Comparison of ENCODE assay signal across 14 cellular contexts in genomic region chr20:10662661-10663458, GRCh38. TPM values are rescaled to one million over a fixed set of nuclear protein-coding genes. Genes with fewer than 3 reads are reported as not detected.
A peak's percentile ranks its signal among the peaks of the same experiment; 100 is the strongest.
DNase-seq lines count a peak whose midpoint lies in the region; FAIRE-seq and TF ChIP-seq lines count a peak whose summit lies in the region.
"Had no signal": no experiment of that assay in that cellular context is flagged by ENCODE, and none has a peak within 500 bp of the region (broad histone marks: within the 10 kb centered on the region; RNA-seq: fewer than 3 reads in every experiment).

No MANE protein-coding gene starts in this region.

- H3K9me3 Mint-ChIP-seq in astrocyte (ENCODE audit: unreplicated experiment) (no peaks in the 10 kb centered on the region), CD14-positive monocyte (peaks cover 0 to 3% (median 0%) of the 10 kb centered on the region in 7 donors)
- H3K9me3 Mint-ChIP-seq: activated T-helper 17 cell treated with anti-CD3 and anti-CD28 coated beads, Interleukin-2, amount 50 U/mL, for 72 hours had no signal

- no peak overlapping the region for H3K9ac ChIP-seq in astrocyte (ENCODE audit: low read length)

- H3K4me3 Mint-ChIP-seq in astrocyte (ENCODE audit: unreplicated experiment) = peak overlapping the region; percentile 41
- H3K4me3 Mint-ChIP-seq in CD14-positive monocyte = peak overlapping the region in 1 of 2 donors; percentile 55
- H3K4me3 Mint-ChIP-seq: activated T-helper 17 cell treated with anti-CD3 and anti-CD28 coated beads, Interleukin-2, amount 50 U/mL, for 72 hours had no signal

- H3K36me3 Mint-ChIP-seq in astrocyte (ENCODE audit: low read depth, unreplicated experiment) (peaks cover 42% of the 10 kb centered on the region), CD14-positive monocyte (peaks cover 70 to 72% of the 10 kb centered on the region in 2 donors)

- peak; percentile 77 to 87 for DNase-seq in NOMO-1 (lab: John Stamatoyannopoulos, UW; ENCODE audit: unreplicated experiment in 2 of 2)
- DNase-seq in astrocyte (ENCODE audit: low read depth) = no peak
- peak; percentile 11 for DNase-seq in midbrain (lab: John Stamatoyannopoulos, UW)
- no peak for DNase-seq in transverse colon
- no peak for DNase-seq in activated CD4-positive, alpha-beta T cell treated with anti-CD3 and anti-CD28 coated beads, Interleukin-2, amount 50 U/mL, for 48 hours
- DNase-seq in CD14-positive monocyte (ENCODE audit: low spot score) = no peak
- no peak for DNase-seq in stimulated activated CD8-positive, alpha-beta memory T cell treated with anti-CD3 and anti-CD28 coated beads, Interleukin-4, amount 100 ng/mL, for 48 hours
- DNase-seq: Karpas-422, NCI-H1436 treated with DMSO at 0.1 percent for 48 hours, NCI-H446 treated with DMSO at 0.1 percent for 48 hours had no signal

- no peak overlapping the region for H3K4me3 ChIP-seq in astrocyte (ENCODE audit: insufficient read depth, low read depth, low read length)
- H3K4me3 ChIP-seq in transverse colon = no peak overlapping the region
- H3K4me3 ChIP-seq: lung, SK-N-MC had no signal

- H3K79me2 ChIP-seq in astrocyte (ENCODE audit: insufficient read depth, low read length) = peaks cover 94% of the 10 kb centered on the region

- WGBS in transverse colon (ENCODE audit: low coverage in 1 of 2), 2 donors = 73 to 83% methylated on average over 2 to 10 of the region's 10 CpGs

- no peak overlapping the region for H3K4me2 ChIP-seq in astrocyte (ENCODE audit: low read length)

- in situ Hi-C loops in transverse colon (cut with MboI; ENCODE audit: low pct_ligation_motif_present in 1 of 4, low pct_unique_long_range_greater_than_20kb in 1 of 4, low sequenced_read_pairs in 3 of 4) = loop anchor here in 1 of 4 donors (25.0 kb wide), 1 partner anchor 201 kb away; no protein-coding TSS in a partner anchor

- no peak for TF ChIP-seq EP300 in transverse colon (IDR thresholded peaks at IDR 0.05; ENCODE audit: low read depth)

- peaks cover 61% of the 10 kb centered on the region for H4K20me1 ChIP-seq in astrocyte (ENCODE audit: insufficient read depth, low read length)

- H3K27me3 Mint-ChIP-seq in astrocyte (ENCODE audit: low read depth, unreplicated experiment) (no peaks in the 10 kb centered on the region), CD14-positive monocyte (ENCODE audit: low read depth in 3 of 3) (peaks cover 3 to 19% (median 11%) of the 10 kb centered on the region in 3 donors)

- peaks cover 41% of the 10 kb centered on the region for H3K4me1 ChIP-seq in astrocyte (ENCODE audit: insufficient read depth, low read length)
- peaks cover 15 to 58% (median 30%) of the 10 kb centered on the region in 4 donors for H3K4me1 ChIP-seq in transverse colon

- TF ChIP-seq POLR2A in transverse colon (IDR thresholded peaks at IDR 0.05) = no peak

- intact Hi-C loops in transverse colon (cut with DNase I; ENCODE audit: low total_unique reads) = no loop called here
- intact Hi-C loops in CD14-positive monocyte (cut with micrococcal nuclease) = no loop called here

- H3K36me3 ChIP-seq in astrocyte (ENCODE audit: insufficient read depth, low read length) (peaks cover 34% of the 10 kb centered on the region), transverse colon (peaks cover 0 to 34% (median 14%) of the 10 kb centered on the region in 4 donors)

- no peak for FAIRE-seq in astrocyte (lab: Jason Lieb, UNC)
- FAIRE-seq: frontal cortex had no signal

- H3K27ac ChIP-seq in astrocyte (ENCODE audit: low read depth, low read length) (no peak overlapping the region), transverse colon (peak overlapping the region in 3 of 4 donors; percentile 28 to 74 (median 61))
- H3K27ac ChIP-seq: SK-N-MC had no signal

- H3K27me3 ChIP-seq in astrocyte (ENCODE audit: insufficient read depth, low read length) = no peaks in the 10 kb centered on the region
- no peaks in the 10 kb centered on the region for H3K27me3 ChIP-seq in transverse colon

- TF ChIP-seq CTCF in astrocyte (IDR thresholded peaks at IDR 0.05; ENCODE audit: insufficient read depth, low read depth, low read length) (no peak), transverse colon (IDR thresholded peaks at IDR 0.05) (no peak), CD14-positive monocyte (IDR thresholded peaks at IDR 0.05) (no peak)

- H2AFZ ChIP-seq in astrocyte (ENCODE audit: low read depth, low read length) = no peak overlapping the region

- no peaks in the 10 kb centered on the region for H3K9me3 ChIP-seq in astrocyte (ENCODE audit: insufficient read depth, low read depth, low read length)
- no peaks in the 10 kb centered on the region for H3K9me3 ChIP-seq in transverse colon

- H3K27ac Mint-ChIP-seq in astrocyte (ENCODE audit: unreplicated experiment) (peak overlapping the region; percentile 7), CD14-positive monocyte (peak overlapping the region in 2 of 7 donors; percentile 8 to 59)
- H3K27ac Mint-ChIP-seq: activated T-helper 17 cell treated with anti-CD3 and anti-CD28 coated beads, Interleukin-2, amount 50 U/mL, for 72 hours had no signal

- H3K4me1 Mint-ChIP-seq in astrocyte (ENCODE audit: low read depth, unreplicated experiment) (peaks cover 75% of the 10 kb centered on the region), CD14-positive monocyte (peaks cover 17% of the 10 kb centered on the region)
- H3K4me1 Mint-ChIP-seq: activated T-helper 17 cell treated with anti-CD3 and anti-CD28 coated beads, Interleukin-2, amount 50 U/mL, for 72 hours had no signal

RNA-seq across cellular contexts. Expression of gene JAG1, which starts 10.9 kb away (rescaled TPM):
- total RNA-seq in astrocyte (278 and 380 TPM in 2 replicates), transverse colon (100 to 1,000 TPM in 3 of 4 donors, 10 to 100 TPM in 1; 75.0 to 117 (median 109) TPM)
- polyA plus RNA-seq in CD14-positive monocyte = under 1 TPM; 0.70 to 0.85 TPM

Comparison
In these comparisons a context has a peak if more than half of its experiments do, and no peak if none do; other contexts are left out.
1. DNase-seq: peak in NOMO-1 (2 of 2) and midbrain (single experiment); none in astrocyte (single experiment), transverse colon (single experiment), activated CD4-positive, alpha-beta T cell treated with anti-CD3 and anti-CD28 coated beads, Interleukin-2, amount 50 U/mL, for 48 hours (0 of 2), CD14-positive monocyte (single experiment) and stimulated activated CD8-positive, alpha-beta memory T cell treated with anti-CD3 and anti-CD28 coated beads, Interleukin-4, amount 100 ng/mL, for 48 hours (single experiment).